20 cellular contexts compared by ENCODE assay signal in the genomic region with DNA sequence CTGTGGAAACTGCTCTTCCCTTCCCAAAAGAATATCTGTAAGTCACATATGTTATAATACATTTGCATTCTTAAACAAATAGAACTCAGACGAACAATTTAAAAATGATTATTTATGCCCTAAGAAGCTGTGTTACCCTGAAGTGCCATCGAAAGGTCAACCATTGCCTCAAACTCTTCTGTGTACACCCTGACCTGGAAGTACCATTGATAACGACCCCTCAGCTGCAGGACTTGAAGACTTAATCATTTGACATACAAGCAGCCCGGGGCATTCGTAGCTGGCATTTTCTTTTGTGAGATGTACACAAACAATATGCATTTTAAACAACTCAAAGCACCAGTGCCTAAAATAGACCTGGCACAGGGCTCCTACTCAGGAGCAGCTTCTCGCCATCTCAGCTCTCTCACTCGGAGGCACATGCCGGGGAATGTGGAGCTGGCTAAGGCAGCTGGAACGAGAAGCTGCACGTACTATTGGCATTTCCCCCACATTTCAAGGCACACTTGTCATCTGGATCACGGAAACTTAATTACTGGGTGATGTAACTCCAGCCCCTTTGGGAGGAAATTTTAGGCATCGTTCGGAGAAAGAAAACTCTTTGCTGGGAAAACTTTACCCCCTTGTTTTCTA.
DNase-seq lines count a peak whose midpoint lies in the region; ATAC-seq and TF ChIP-seq lines count a peak whose summit lies in the region.
"Had no signal": no experiment of that assay in that cellular context is flagged by ENCODE, and none has a peak within 500 bp of the region (broad histone marks: within the 10 kb centered on the region; RNA-seq: fewer than 3 reads in every experiment).

No MANE protein-coding gene starts in this region.

- H3K4me3 ChIP-seq in SK-N-SH (ENCODE audit: low read depth in 2 of 2, low read length in 1 of 2): no peak overlapping the region
- no peak overlapping the region for H3K4me3 ChIP-seq in psoas muscle
- H3K4me3 ChIP-seq: SJSA1 had no signal

- DNase-seq in AG09319 (ENCODE audit: extremely low read depth, low read depth): peak; percentile 78
- DNase-seq in SK-N-SH: no peak
- DNase-seq in fibroblast of the conjunctiva (ENCODE audit: low read depth): peak; percentile 47
- peak; percentile 36 to 75 for DNase-seq in psoas muscle
- DNase-seq in activated naive CD4-positive, alpha-beta T cell treated with anti-CD3 and anti-CD28 coated beads, Interleukin-2, amount 10 ng/mL, durations not matched to agents 7 days and 5 days: no peak
- DNase-seq in stimulated activated CD4-positive, alpha-beta T cell treated with anti-CD3 and anti-CD28 coated beads, Interleukin-2, amount 100 ng/mL, for 24 hours: no peak
- DNase-seq: activated CD4-positive, alpha-beta T cell treated with anti-CD3 and anti-CD28 coated beads for 36 hours; activated T-cell treated with anti-CD3 and anti-CD28 coated beads, Interleukin-2, amount 50 U/mL, for 1 hour; BE2C; effector CD8-positive, alpha-beta T cell; GOT3; NCI-H1694; NCI-H446 treated with DMSO at 0.1 percent for 48 hours; small intestine; T-helper 9 cell had no signal

- peak overlapping the region; percentile 69 for H2AFZ ChIP-seq in SK-N-SH (ENCODE audit: low read depth)

- no peak overlapping the region for H3K27ac Mint-ChIP-seq in activated naive CD4-positive, alpha-beta T cell treated with anti-CD3 and anti-CD28 coated beads, Interleukin-2, amount 10 ng/mL, durations not matched to agents 7 days and 5 days
- H3K27ac Mint-ChIP-seq: activated CD4-positive, alpha-beta T cell treated with anti-CD3 and anti-CD28 coated beads for 36 hours; activated naive CD4-positive, alpha-beta T cell treated with anti-CD3 and anti-CD28 coated beads, Interleukin-2, amount 50 U/mL, for 72 hours; stimulated activated memory B cell treated with anti-CD40 and anti-IgM and Interleukin-4, amounts not matched to agents 10 μg/mL and 1 μg/mL and 100 μg/mL, for 72 hours had no signal

- no peak for TF ChIP-seq EP300 in SK-N-SH (IDR thresholded peaks at IDR 0.05; ENCODE audit: borderline replicate concordance in 1 of 2, low read depth in 1 of 2, low read length in 1 of 2)

- H3K4me2 ChIP-seq in SK-N-SH: peak overlapping the region; percentile 61

- no peak overlapping the region for H3K9ac ChIP-seq in SK-N-SH

- intact Hi-C loops in psoas muscle (cut with DNase I): no loop called here

- H3K27ac ChIP-seq in SK-N-SH (ENCODE audit: low read depth in 2 of 2, low read length in 1 of 2) (no peak overlapping the region), psoas muscle (no peak overlapping the region)
- H3K27ac ChIP-seq: SJSA1 had no signal

- no peaks in the 10 kb centered on the region for H3F3A ChIP-seq in SK-N-SH (replicated peaks; ENCODE audit: insufficient read depth)

- H3K9me3 Mint-ChIP-seq in activated naive CD4-positive, alpha-beta T cell treated with anti-CD3 and anti-CD28 coated beads, Interleukin-2, amount 10 ng/mL, durations not matched to agents 7 days and 5 days: no peaks in the 10 kb centered on the region
- H3K9me3 Mint-ChIP-seq: activated naive CD4-positive, alpha-beta T cell treated with anti-CD3 and anti-CD28 coated beads, Interleukin-2, amount 50 U/mL, for 72 hours; stimulated activated memory B cell treated with anti-CD40 and anti-IgM and Interleukin-4, amounts not matched to agents 10 μg/mL and 1 μg/mL and 100 μg/mL, for 72 hours had no signal

- ATAC-seq in psoas muscle (peak in 3 of 4 donors; percentile 72 to 91 (median 87)), GM19395 (IDR thresholded peaks at IDR 0.05; ENCODE audit: unreplicated experiment) (no peak), HG02763 (IDR thresholded peaks at IDR 0.05; ENCODE audit: unreplicated experiment) (no peak)
- ATAC-seq: activated CD4-positive, alpha-beta T cell treated with anti-CD3 and anti-CD28 coated beads for 36 hours; activated naive CD4-positive, alpha-beta T cell treated with anti-CD3 and anti-CD28 coated beads, Interleukin-2, amount 50 U/mL, for 72 hours; stimulated activated memory B cell treated with anti-CD40 and anti-IgM and Interleukin-4, amounts not matched to agents 10 μg/mL and 1 μg/mL and 100 μg/mL, for 72 hours had no signal

- no peaks in the 10 kb centered on the region for H3K27me3 Mint-ChIP-seq in activated naive CD4-positive, alpha-beta T cell treated with anti-CD3 and anti-CD28 coated beads, Interleukin-2, amount 10 ng/mL, durations not matched to agents 7 days and 5 days
- H3K27me3 Mint-ChIP-seq: activated CD4-positive, alpha-beta T cell treated with anti-CD3 and anti-CD28 coated beads for 36 hours; stimulated activated memory B cell treated with anti-CD40 and anti-IgM and Interleukin-4, amounts not matched to agents 10 μg/mL and 1 μg/mL and 100 μg/mL, for 72 hours had no signal

- H3K4me1 ChIP-seq in SK-N-SH (ENCODE audit: control insufficient read depth in 1 of 2, insufficient read depth in 2 of 2, low read depth in 1 of 2, low read length in 1 of 2): no peaks in the 10 kb centered on the region; a peak in 1 of 4 replicates
- H3K4me1 ChIP-seq in psoas muscle: peaks cover 7% of the 10 kb centered on the region
- H3K4me1 ChIP-seq: BE2C, SJSA1 had no signal

- H3K9me3 ChIP-seq in SK-N-SH (no peaks in the 10 kb centered on the region), psoas muscle (no peaks in the 10 kb centered on the region)
- H3K9me3 ChIP-seq: BE2C, SJSA1 had no signal

- no peaks in the 10 kb centered on the region for H3K36me3 Mint-ChIP-seq in activated naive CD4-positive, alpha-beta T cell treated with anti-CD3 and anti-CD28 coated beads, Interleukin-2, amount 10 ng/mL, durations not matched to agents 7 days and 5 days
- H3K36me3 Mint-ChIP-seq: activated naive CD4-positive, alpha-beta T cell treated with anti-CD3 and anti-CD28 coated beads, Interleukin-2, amount 50 U/mL, for 72 hours; stimulated activated memory B cell treated with anti-CD40 and anti-IgM and Interleukin-4, amounts not matched to agents 10 μg/mL and 1 μg/mL and 100 μg/mL, for 72 hours had no signal

- 15% methylated on average over 11 of the region's 13 CpGs for WGBS in SK-N-SH (ENCODE audit: low lambda C conversion rate)
- 26 to 51% (median 36%) methylated on average over 13 of the region's 13 CpGs for WGBS in psoas muscle, 3 donors

- no peaks in the 10 kb centered on the region for H3K27me3 ChIP-seq in SK-N-SH (ENCODE audit: insufficient read depth)
- H3K27me3 ChIP-seq in psoas muscle (ENCODE audit: insufficient read depth in 3 of 3, low read length in 2 of 3): no peaks in the 10 kb centered on the region
- H3K27me3 ChIP-seq: BE2C, SJSA1 had no signal

- TF ChIP-seq CTCF in AG09319 (IDR thresholded peaks at IDR 0.05; ENCODE audit: low read depth, low read length) (no peak), SK-N-SH (IDR thresholded peaks at IDR 0.05) (no peak), psoas muscle (IDR thresholded peaks at IDR 0.05) (no peak)

- no peaks in the 10 kb centered on the region for H3K79me2 ChIP-seq in SK-N-SH (ENCODE audit: insufficient read depth)

- POLR2A ChIA-PET in SK-N-SH (lab: Yijun Ruan, JAX): no interaction called here

- H4K20me1 ChIP-seq in SK-N-SH (ENCODE audit: insufficient read depth): no peaks in the 10 kb centered on the region

- CTCF ChIA-PET in SK-N-SH (lab: Yijun Ruan, JAX): no interaction called here
- CTCF ChIA-PET in activated naive CD4-positive, alpha-beta T cell treated with anti-CD3 and anti-CD28 coated beads, Interleukin-2, amount 10 ng/mL, durations not matched to agents 7 days and 5 days (lab: Charles Lee): no interaction called here

- no peaks in the 10 kb centered on the region for H3K4me1 Mint-ChIP-seq in activated naive CD4-positive, alpha-beta T cell treated with anti-CD3 and anti-CD28 coated beads, Interleukin-2, amount 10 ng/mL, durations not matched to agents 7 days and 5 days
- H3K4me1 Mint-ChIP-seq: activated CD4-positive, alpha-beta T cell treated with anti-CD3 and anti-CD28 coated beads for 36 hours; stimulated activated memory B cell treated with anti-CD40 and anti-IgM and Interleukin-4, amounts not matched to agents 10 μg/mL and 1 μg/mL and 100 μg/mL, for 72 hours had no signal

- no peaks in the 10 kb centered on the region for H3K36me3 ChIP-seq in SK-N-SH (replicated peaks in 1 of 2; ENCODE audit: control insufficient read depth in 1 of 2, insufficient read depth in 2 of 2, low read length in 1 of 2)
- H3K36me3 ChIP-seq in psoas muscle (ENCODE audit: insufficient read depth in 1 of 2, low read depth in 1 of 2): no peaks in the 10 kb centered on the region
- H3K36me3 ChIP-seq: BE2C, SJSA1 had no signal

- TF ChIP-seq RAD21 in SK-N-SH (IDR thresholded peaks at IDR 0.05; ENCODE audit: low read length): no peak

- H3K4me3 Mint-ChIP-seq in activated naive CD4-positive, alpha-beta T cell treated with anti-CD3 and anti-CD28 coated beads, Interleukin-2, amount 10 ng/mL, durations not matched to agents 7 days and 5 days: no peak overlapping the region
- H3K4me3 Mint-ChIP-seq: activated CD4-positive, alpha-beta T cell treated with anti-CD3 and anti-CD28 coated beads for 36 hours; stimulated activated memory B cell treated with anti-CD40 and anti-IgM and Interleukin-4, amounts not matched to agents 10 μg/mL and 1 μg/mL and 100 μg/mL, for 72 hours had no signal

- no peaks in the 10 kb centered on the region for H3K9me2 ChIP-seq in SK-N-SH

TF ChIP-seq in SK-N-SH, 30 proteins besides CTCF, POLR2A, EP300 and RAD21:
- peak; percentile 28; the same call in 1 of the 2 replicates for TF ChIP-seq MEF2A (IDR thresholded peaks at IDR 0.05; ENCODE audit: borderline replicate concordance, low read depth)
- TF ChIP-seq, protein P1, sequence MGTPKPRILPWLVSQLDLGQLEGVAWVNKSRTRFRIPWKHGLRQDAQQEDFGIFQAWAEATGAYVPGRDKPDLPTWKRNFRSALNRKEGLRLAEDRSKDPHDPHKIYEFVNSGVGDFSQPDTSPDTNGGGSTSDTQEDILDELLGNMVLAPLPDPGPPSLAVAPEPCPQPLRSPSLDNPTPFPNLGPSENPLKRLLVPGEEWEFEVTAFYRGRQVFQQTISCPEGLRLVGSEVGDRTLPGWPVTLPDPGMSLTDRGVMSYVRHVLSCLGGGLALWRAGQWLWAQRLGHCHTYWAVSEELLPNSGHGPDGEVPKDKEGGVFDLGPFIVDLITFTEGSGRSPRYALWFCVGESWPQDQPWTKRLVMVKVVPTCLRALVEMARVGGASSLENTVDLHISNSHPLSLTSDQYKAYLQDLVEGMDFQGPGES (IDR thresholded peaks at IDR 0.05; ENCODE audit: low read depth, low read length): no peak
- TF ChIP-seq, protein P2, sequence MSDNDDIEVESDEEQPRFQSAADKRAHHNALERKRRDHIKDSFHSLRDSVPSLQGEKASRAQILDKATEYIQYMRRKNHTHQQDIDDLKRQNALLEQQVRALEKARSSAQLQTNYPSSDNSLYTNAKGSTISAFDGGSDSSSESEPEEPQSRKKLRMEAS (IDR thresholded peaks at IDR 0.05; ENCODE audit: low read depth): peak; percentile 72
- no peak for TF ChIP-seq GABPA (IDR thresholded peaks at IDR 0.05; ENCODE audit: low read depth)
- TF ChIP-seq NFIC (IDR thresholded peaks at IDR 0.05; ENCODE audit: borderline replicate concordance): peak; percentile 28; the same call in 1 of the 2 replicates

Comparison
In these comparisons a context has a peak if more than half of its experiments do, and no peak if none do; other contexts are left out.
1. DNase-seq: peak in AG09319 (single experiment), fibroblast of the conjunctiva (single experiment) and psoas muscle (2 of 2); none in SK-N-SH (single experiment), activated naive CD4-positive, alpha-beta T cell treated with anti-CD3 and anti-CD28 coated beads, Interleukin-2, amount 10 ng/mL, durations not matched to agents 7 days and 5 days (single experiment) and stimulated activated CD4-positive, alpha-beta T cell treated with anti-CD3 and anti-CD28 coated beads, Interleukin-2, amount 100 ng/mL, for 24 hours (0 of 2).
2. ATAC-seq: peak in psoas muscle (3 of 4); none in GM19395 (single experiment) and HG02763 (single experiment).